In the genomic region with DNA sequence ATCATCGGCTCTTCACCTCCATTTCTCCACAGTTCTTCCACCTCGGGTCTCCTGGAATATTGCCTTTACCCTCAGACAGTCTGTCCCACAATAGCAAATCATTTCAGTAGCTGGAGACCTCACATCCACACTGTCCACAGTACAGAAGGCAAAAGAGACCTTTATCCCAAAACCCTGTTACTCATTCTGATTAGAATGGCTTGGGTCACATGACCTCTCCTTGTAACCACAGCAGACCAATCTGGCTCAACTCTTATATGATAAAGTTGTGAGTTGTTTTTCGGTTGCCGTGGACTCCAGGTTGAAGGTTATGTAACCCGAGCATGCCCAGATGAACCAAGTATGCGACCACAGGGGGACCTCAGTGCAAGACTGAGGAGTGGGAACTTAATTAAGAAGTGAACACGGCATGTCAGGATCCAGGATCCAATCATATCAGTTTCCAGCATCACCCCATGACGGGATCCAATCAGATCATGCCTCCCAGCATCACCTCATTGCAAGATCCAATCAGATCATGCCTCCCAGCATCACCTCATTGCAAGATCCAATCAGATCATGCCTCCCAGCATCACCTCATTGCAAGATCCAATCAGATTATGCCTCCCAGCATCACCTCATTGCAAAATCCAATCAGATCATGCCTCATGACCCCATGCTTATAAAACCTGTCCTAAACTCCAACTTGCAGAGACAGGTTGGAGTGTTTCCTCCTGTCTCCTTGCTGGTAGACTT, we compare ENCODE assay signal across 1 cellular context.
TF ChIP-seq lines count a peak whose summit lies in the region.

No MANE protein-coding gene starts in this region.

TF ChIP-seq in K562, 482 proteins besides CTCF, POLR2A, EP300 and RAD21 (continued from another document and continues in another):
- TF ChIP-seq, protein P1, sequence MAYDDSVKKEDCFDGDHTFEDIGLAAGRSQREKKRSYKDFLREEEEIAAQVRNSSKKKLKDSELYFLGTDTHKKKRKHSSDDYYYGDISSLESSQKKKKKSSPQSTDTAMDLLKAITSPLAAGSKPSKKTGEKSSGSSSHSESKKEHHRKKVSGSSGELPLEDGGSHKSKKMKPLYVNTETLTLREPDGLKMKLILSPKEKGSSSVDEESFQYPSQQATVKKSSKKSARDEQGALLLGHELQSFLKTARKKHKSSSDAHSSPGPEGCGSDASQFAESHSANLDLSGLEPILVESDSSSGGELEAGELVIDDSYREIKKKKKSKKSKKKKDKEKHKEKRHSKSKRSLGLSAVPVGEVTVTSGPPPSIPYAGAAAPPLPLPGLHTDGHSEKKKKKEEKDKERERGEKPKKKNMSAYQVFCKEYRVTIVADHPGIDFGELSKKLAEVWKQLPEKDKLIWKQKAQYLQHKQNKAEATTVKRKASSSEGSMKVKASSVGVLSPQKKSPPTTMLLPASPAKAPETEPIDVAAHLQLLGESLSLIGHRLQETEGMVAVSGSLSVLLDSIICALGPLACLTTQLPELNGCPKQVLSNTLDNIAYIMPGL (CRISPR knock-in tag; IDR thresholded peaks at IDR 0.05): no peak
- TF ChIP-seq, protein P2, sequence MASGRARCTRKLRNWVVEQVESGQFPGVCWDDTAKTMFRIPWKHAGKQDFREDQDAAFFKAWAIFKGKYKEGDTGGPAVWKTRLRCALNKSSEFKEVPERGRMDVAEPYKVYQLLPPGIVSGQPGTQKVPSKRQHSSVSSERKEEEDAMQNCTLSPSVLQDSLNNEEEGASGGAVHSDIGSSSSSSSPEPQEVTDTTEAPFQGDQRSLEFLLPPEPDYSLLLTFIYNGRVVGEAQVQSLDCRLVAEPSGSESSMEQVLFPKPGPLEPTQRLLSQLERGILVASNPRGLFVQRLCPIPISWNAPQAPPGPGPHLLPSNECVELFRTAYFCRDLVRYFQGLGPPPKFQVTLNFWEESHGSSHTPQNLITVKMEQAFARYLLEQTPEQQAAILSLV (tag; IDR thresholded peaks at IDR 0.05): 0 out of 2 replicates have a peak, but pooled peaks have one; percentile 13
- peak; percentile 85 for TF ChIP-seq USF1 (CRISPR knock-in tag; IDR thresholded peaks at IDR 0.05)
- no peak for TF ChIP-seq SRSF3 (IDR thresholded peaks at IDR 0.05; ENCODE audit: insufficient read depth, low read length)
- no peak for TF ChIP-seq NELFE (IDR thresholded peaks at IDR 0.05; ENCODE audit: insufficient read depth, insufficient read length)
- TF ChIP-seq KDM5B (IDR thresholded peaks at IDR 0.05; ENCODE audit: insufficient replicate concordance, low read depth, low read length): no peak
- TF ChIP-seq SMARCA5 (IDR thresholded peaks at IDR 0.05): no peak
- TF ChIP-seq ASH1L (IDR thresholded peaks at IDR 0.05; ENCODE audit: borderline replicate concordance, low read depth, partially characterized antibody): peak; percentile 81
- no peak for TF ChIP-seq HDAC1 (IDR thresholded peaks at IDR 0.05)
- TF ChIP-seq ATF7 (IDR thresholded peaks at IDR 0.05): peak; percentile 14; the same call in 1 of the 2 replicates
- no peak for TF ChIP-seq SUPT5H (IDR thresholded peaks at IDR 0.05)
- no peak for TF ChIP-seq ZFX (CRISPR knock-in tag; IDR thresholded peaks at IDR 0.05)
- TF ChIP-seq TARDBP (IDR thresholded peaks at IDR 0.05): no peak
- TF ChIP-seq RBBP5 (IDR thresholded peaks at IDR 0.05; ENCODE audit: borderline replicate concordance, insufficient read depth, low read length, poor library complexity, severe bottlenecking): no peak
- peak; percentile 58; the same call in 1 of the 2 replicates for TF ChIP-seq HDAC8 (tag; IDR thresholded peaks at IDR 0.05)
- no peak for TF ChIP-seq TAF15 (IDR thresholded peaks at IDR 0.05; ENCODE audit: low read depth, low read length)
- no peak for TF ChIP-seq BHLHE40 (IDR thresholded peaks at IDR 0.05; ENCODE audit: low read length)
- TF ChIP-seq, protein P3, sequence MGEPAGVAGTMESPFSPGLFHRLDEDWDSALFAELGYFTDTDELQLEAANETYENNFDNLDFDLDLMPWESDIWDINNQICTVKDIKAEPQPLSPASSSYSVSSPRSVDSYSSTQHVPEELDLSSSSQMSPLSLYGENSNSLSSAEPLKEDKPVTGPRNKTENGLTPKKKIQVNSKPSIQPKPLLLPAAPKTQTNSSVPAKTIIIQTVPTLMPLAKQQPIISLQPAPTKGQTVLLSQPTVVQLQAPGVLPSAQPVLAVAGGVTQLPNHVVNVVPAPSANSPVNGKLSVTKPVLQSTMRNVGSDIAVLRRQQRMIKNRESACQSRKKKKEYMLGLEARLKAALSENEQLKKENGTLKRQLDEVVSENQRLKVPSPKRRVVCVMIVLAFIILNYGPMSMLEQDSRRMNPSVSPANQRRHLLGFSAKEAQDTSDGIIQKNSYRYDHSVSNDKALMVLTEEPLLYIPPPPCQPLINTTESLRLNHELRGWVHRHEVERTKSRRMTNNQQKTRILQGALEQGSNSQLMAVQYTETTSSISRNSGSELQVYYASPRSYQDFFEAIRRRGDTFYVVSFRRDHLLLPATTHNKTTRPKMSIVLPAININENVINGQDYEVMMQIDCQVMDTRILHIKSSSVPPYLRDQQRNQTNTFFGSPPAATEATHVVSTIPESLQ (CRISPR knock-in tag; IDR thresholded peaks at IDR 0.05): no peak
- no peak for TF ChIP-seq ZZZ3 (IDR thresholded peaks at IDR 0.05)
- no peak for TF ChIP-seq ZNF282 (CRISPR knock-in tag; IDR thresholded peaks at IDR 0.05)
- no peak for TF ChIP-seq ARID3B (CRISPR knock-in tag; IDR thresholded peaks at IDR 0.05; ENCODE audit: borderline replicate concordance)
- no peak for TF ChIP-seq HNRNPK (IDR thresholded peaks at IDR 0.05; ENCODE audit: low read depth, low read length, poor library complexity, severe bottlenecking)
- no peak for TF ChIP-seq ZNF174 (CRISPR knock-in tag; IDR thresholded peaks at IDR 0.05)
- no peak for TF ChIP-seq KDM4B (IDR thresholded peaks at IDR 0.05; ENCODE audit: borderline replicate concordance in 2 of 2, low read depth in 1 of 2)
- no peak for TF ChIP-seq BRD9 (IDR thresholded peaks at IDR 0.05; ENCODE audit: low read depth, partially characterized antibody)
- no peak for TF ChIP-seq ZNF253 (CRISPR knock-in tag; conservative IDR thresholded peaks at IDR 0.05)
- no peak for TF ChIP-seq SLC30A9 (CRISPR knock-in tag; IDR thresholded peaks at IDR 0.05)
- TF ChIP-seq, protein P4, sequence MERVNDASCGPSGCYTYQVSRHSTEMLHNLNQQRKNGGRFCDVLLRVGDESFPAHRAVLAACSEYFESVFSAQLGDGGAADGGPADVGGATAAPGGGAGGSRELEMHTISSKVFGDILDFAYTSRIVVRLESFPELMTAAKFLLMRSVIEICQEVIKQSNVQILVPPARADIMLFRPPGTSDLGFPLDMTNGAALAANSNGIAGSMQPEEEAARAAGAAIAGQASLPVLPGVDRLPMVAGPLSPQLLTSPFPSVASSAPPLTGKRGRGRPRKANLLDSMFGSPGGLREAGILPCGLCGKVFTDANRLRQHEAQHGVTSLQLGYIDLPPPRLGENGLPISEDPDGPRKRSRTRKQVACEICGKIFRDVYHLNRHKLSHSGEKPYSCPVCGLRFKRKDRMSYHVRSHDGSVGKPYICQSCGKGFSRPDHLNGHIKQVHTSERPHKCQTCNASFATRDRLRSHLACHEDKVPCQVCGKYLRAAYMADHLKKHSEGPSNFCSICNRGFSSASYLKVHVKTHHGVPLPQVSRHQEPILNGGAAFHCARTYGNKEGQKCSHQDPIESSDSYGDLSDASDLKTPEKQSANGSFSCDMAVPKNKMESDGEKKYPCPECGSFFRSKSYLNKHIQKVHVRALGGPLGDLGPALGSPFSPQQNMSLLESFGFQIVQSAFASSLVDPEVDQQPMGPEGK (CRISPR knock-in tag; IDR thresholded peaks at IDR 0.05; ENCODE audit: borderline replicate concordance): no peak
- no peak for TF ChIP-seq ATF1 (CRISPR knock-in tag; IDR thresholded peaks at IDR 0.05)
- peak; percentile 46 for TF ChIP-seq ATF1 (tag; IDR thresholded peaks at IDR 0.05)
- no peak for TF ChIP-seq MCM5 (IDR thresholded peaks at IDR 0.05; ENCODE audit: low read depth)
- TF ChIP-seq ZNF717 (CRISPR knock-in tag; IDR thresholded peaks at IDR 0.05): no peak
- TF ChIP-seq, protein P5, sequence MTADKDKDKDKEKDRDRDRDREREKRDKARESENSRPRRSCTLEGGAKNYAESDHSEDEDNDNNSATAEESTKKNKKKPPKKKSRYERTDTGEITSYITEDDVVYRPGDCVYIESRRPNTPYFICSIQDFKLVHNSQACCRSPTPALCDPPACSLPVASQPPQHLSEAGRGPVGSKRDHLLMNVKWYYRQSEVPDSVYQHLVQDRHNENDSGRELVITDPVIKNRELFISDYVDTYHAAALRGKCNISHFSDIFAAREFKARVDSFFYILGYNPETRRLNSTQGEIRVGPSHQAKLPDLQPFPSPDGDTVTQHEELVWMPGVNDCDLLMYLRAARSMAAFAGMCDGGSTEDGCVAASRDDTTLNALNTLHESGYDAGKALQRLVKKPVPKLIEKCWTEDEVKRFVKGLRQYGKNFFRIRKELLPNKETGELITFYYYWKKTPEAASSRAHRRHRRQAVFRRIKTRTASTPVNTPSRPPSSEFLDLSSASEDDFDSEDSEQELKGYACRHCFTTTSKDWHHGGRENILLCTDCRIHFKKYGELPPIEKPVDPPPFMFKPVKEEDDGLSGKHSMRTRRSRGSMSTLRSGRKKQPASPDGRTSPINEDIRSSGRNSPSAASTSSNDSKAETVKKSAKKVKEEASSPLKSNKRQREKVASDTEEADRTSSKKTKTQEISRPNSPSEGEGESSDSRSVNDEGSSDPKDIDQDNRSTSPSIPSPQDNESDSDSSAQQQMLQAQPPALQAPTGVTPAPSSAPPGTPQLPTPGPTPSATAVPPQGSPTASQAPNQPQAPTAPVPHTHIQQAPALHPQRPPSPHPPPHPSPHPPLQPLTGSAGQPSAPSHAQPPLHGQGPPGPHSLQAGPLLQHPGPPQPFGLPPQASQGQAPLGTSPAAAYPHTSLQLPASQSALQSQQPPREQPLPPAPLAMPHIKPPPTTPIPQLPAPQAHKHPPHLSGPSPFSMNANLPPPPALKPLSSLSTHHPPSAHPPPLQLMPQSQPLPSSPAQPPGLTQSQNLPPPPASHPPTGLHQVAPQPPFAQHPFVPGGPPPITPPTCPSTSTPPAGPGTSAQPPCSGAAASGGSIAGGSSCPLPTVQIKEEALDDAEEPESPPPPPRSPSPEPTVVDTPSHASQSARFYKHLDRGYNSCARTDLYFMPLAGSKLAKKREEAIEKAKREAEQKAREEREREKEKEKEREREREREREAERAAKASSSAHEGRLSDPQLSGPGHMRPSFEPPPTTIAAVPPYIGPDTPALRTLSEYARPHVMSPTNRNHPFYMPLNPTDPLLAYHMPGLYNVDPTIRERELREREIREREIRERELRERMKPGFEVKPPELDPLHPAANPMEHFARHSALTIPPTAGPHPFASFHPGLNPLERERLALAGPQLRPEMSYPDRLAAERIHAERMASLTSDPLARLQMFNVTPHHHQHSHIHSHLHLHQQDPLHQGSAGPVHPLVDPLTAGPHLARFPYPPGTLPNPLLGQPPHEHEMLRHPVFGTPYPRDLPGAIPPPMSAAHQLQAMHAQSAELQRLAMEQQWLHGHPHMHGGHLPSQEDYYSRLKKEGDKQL (CRISPR knock-in tag; IDR thresholded peaks at IDR 0.05; ENCODE audit: borderline replicate concordance): no peak
- 0 out of 2 replicates have a peak, but pooled peaks have one; percentile 10 for TF ChIP-seq KLF1 (tag; IDR thresholded peaks at IDR 0.05)
- no peak for TF ChIP-seq ZNF384 (IDR thresholded peaks at IDR 0.05; ENCODE audit: low read depth, low read length)
- no peak for TF ChIP-seq ZNF830 (CRISPR knock-in tag; IDR thresholded peaks at IDR 0.05)
- no peak for TF ChIP-seq ZNF143 (CRISPR knock-in tag; IDR thresholded peaks at IDR 0.05)
- TF ChIP-seq SREBF1 (IDR thresholded peaks at IDR 0.05; ENCODE audit: borderline replicate concordance, low read depth, low read length): peak; percentile 100
- TF ChIP-seq FOXK2 (conservative IDR thresholded peaks at IDR 0.05 in 1 of 2, IDR thresholded peaks at IDR 0.05 in 1 of 2; ENCODE audit: low read depth in 2 of 2): no peak
- TF ChIP-seq IFI16 (CRISPR knock-in tag; IDR thresholded peaks at IDR 0.05): no peak
- no peak for TF ChIP-seq PBX2 (CRISPR knock-in tag; IDR thresholded peaks at IDR 0.05; ENCODE audit: low read depth)
- no peak for TF ChIP-seq PBX2 (tag; conservative IDR thresholded peaks at IDR 0.05; ENCODE audit: low read depth)
- peak; percentile 86 for TF ChIP-seq RAD51 (IDR thresholded peaks at IDR 0.05; ENCODE audit: borderline replicate concordance, low read depth)
